In the genomic region with DNA sequence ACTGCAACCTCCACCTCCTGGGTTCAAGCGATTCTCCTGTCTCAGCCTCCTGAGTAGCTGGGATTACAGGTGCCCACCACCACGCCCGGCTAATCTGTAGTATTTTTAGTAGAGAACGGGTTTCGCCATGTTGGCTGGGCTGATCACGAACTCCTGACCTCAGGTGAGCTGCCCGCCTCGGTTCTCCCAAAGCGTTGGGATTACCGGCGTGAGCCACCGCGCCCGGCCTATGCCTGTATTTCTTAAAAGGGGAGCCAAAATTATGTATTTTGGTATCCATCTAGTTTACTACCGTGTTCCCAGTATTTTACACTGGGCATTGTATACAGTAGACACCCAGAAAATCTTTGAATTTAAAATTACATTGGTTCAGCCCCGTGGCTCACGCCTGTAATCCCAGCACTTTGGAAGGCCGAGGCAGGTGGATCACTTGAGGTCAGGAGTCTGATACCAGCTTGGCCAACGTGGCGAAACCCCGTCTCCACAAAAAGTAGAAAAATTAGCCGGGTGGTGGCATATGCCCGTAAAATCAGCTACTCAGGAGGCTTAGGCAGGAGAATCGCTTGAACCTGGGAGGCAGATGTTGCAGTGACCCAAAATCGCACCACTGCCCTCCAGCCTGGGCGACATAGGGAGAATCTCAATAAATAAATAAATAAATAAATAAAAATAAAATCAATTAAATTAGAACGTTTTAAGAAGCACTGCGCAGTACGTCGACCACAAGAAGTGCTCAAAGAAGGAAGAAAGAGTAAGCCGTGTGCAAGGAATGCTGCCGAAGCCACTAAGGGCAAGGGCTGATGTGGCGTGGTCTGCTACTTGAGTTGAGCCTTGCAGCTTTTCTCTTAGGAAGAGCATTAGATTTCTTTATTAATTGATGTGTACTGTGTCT, we compare ENCODE assay signal across 8 cellular contexts. TPM values are rescaled to one million over a fixed set of nuclear protein-coding genes. Genes with fewer than 3 reads are reported as not detected.
DNase-seq lines count a peak whose midpoint lies in the region; ATAC-seq and TF ChIP-seq lines count a peak whose summit lies in the region.

No MANE protein-coding gene starts in this region.

- no peak for TF ChIP-seq CTCF in GM06990 (IDR thresholded peaks at IDR 0.05; ENCODE audit: insufficient read depth, low read length, poor library complexity, severe bottlenecking)
- no peak for TF ChIP-seq CTCF in Panc1 (IDR thresholded peaks at IDR 0.05)
- no peak for TF ChIP-seq CTCF in endothelial cell (IDR thresholded peaks at IDR 0.05; ENCODE audit: unreplicated experiment)
- TF ChIP-seq CTCF in psoas muscle (IDR thresholded peaks at IDR 0.05): no peak

- intact Hi-C loops in Panc1 (cut with micrococcal nuclease; ENCODE audit: unreplicated experiment): no loop called here
- intact Hi-C loops in psoas muscle (cut with DNase I): loop anchor here in 1 of 2 donors (5.0 kb wide), 1 partner anchor 65 kb away; a partner anchor contains a TSS

- in situ Hi-C loops in Panc1 (cut with HindIII; ENCODE audit: low pct_unique_long_range_greater_than_20kb, low sequenced_read_pairs): no loop called here

- peak overlapping the region; percentile 70 for H3K4me3 ChIP-seq in GM06990 (replicated peaks; ENCODE audit: low read depth, low read length)
- H3K4me3 ChIP-seq in Panc1 (ENCODE audit: low read depth in 2 of 2, low read length in 2 of 2): peak overlapping the region; percentile 82 to 97
- peak overlapping the region; percentile 94 for H3K4me3 ChIP-seq in psoas muscle

- no peaks in the 10 kb centered on the region for H3K9me3 Mint-ChIP-seq in endothelial cell (ENCODE audit: unreplicated experiment)

- H3K4me3 Mint-ChIP-seq in endothelial cell (ENCODE audit: unreplicated experiment): peak overlapping the region; percentile 99

- no peaks in the 10 kb centered on the region for H3K27me3 ChIP-seq in GM06990 (replicated peaks; ENCODE audit: control insufficient read depth, insufficient read depth, low read length)
- H3K27me3 ChIP-seq in Panc1 (ENCODE audit: control insufficient read depth, insufficient read depth, low read length): no peaks in the 10 kb centered on the region
- no peaks in the 10 kb centered on the region for H3K27me3 ChIP-seq in psoas muscle (ENCODE audit: insufficient read depth in 3 of 3, low read length in 2 of 3)

- H3K27ac ChIP-seq in Panc1 (ENCODE audit: low read length): peak overlapping the region; percentile 96
- H3K27ac ChIP-seq in psoas muscle: peak overlapping the region; percentile 98

- H3K36me3 ChIP-seq in GM06990 (ENCODE audit: control insufficient read depth, insufficient read depth, low read length) (no peaks in the 10 kb centered on the region; the same call in none of the 2 replicates), Panc1 (ENCODE audit: control insufficient read depth, insufficient read depth, low read length) (peaks cover 5% of the 10 kb centered on the region; the same call in 1 of the 2 replicates), psoas muscle (ENCODE audit: insufficient read depth in 1 of 2, low read depth in 1 of 2) (peaks cover 0 to 17% of the 10 kb centered on the region in 2 donors)

- H3K36me3 Mint-ChIP-seq in endothelial cell (ENCODE audit: low read depth, unreplicated experiment): peaks cover 15% of the 10 kb centered on the region

- peaks cover 33% of the 10 kb centered on the region for H3K4me1 Mint-ChIP-seq in endothelial cell (ENCODE audit: unreplicated experiment)

- no TSS peak for BruUV-seq in Panc1 (replicated peaks; lab: Mats Ljungman, UMichigan)

- peak overlapping the region; percentile 97 for H3K27ac Mint-ChIP-seq in endothelial cell (ENCODE audit: unreplicated experiment)

- H3K9me3 ChIP-seq in Panc1 (ENCODE audit: control insufficient read depth, insufficient read depth, low read depth, low read length) (no peaks in the 10 kb centered on the region), psoas muscle (no peaks in the 10 kb centered on the region)

- WGBS in psoas muscle, 3 donors: 79 to 84% (median 80%) methylated on average over 33 of the region's 33 CpGs

- POLR2A ChIA-PET in Panc1 (lab: Charles Lee): interaction anchor here (0.7 to 1.1 kb wide), 3 partner anchors 73 to 78 kb away, joined by 4 to 5 read pairs (median 4); a partner anchor contains a TSS

- peaks cover 10% of the 10 kb centered on the region for H3K27me3 Mint-ChIP-seq in endothelial cell (ENCODE audit: unreplicated experiment)

- CTCF ChIA-PET in Panc1 (lab: Charles Lee): interaction anchor here (1.2 kb wide), 1 partner anchor 35 kb away, joined by 3 read pairs; no protein-coding TSS in a partner anchor

- peaks cover 11% of the 10 kb centered on the region for H3K4me1 ChIP-seq in Panc1 (ENCODE audit: control insufficient read depth, insufficient read depth, low read length)
- peaks cover 22% of the 10 kb centered on the region for H3K4me1 ChIP-seq in psoas muscle

- DNase-seq in GM06990 (ENCODE audit: extremely low read depth, insufficient read length) (no peak), Panc1 (ENCODE audit: low read depth, low spot score) (no peak), endothelial cell (ENCODE audit: low spot score) (no peak), psoas muscle (no peak), kidney tubule cell (ENCODE audit: low spot score) (no peak), NCI-H1092 (lab: John Stamatoyannopoulos, UW) (no peak), EL (no peak)

- ATAC-seq in Panc1: no peak
- ATAC-seq in psoas muscle: no peak
- ATAC-seq in HG03196 (IDR thresholded peaks at IDR 0.05; ENCODE audit: unreplicated experiment): no peak

RNA-seq across cellular contexts. Expression of a gene that starts 1.5 kb away (rescaled TPM):
- total RNA-seq in Panc1 (2021; ENCODE audit: unreplicated experiment) (114 TPM), endothelial cell (ENCODE audit: unreplicated experiment) (129 TPM), psoas muscle (100 to 1,000 TPM in 3 of 4 donors, 10 to 100 TPM in 1; 96.6 to 159 (median 124) TPM)
- polyA plus RNA-seq in Panc1 (2012; ENCODE audit: insufficient read length): 54.8 TPM
- polyA plus RNA-seq in psoas muscle: 10 to 100 TPM; 45.8 to 92.9 (median 80.3) TPM
